ENCODE assay signal across 1 cellular context in the genomic region with DNA sequence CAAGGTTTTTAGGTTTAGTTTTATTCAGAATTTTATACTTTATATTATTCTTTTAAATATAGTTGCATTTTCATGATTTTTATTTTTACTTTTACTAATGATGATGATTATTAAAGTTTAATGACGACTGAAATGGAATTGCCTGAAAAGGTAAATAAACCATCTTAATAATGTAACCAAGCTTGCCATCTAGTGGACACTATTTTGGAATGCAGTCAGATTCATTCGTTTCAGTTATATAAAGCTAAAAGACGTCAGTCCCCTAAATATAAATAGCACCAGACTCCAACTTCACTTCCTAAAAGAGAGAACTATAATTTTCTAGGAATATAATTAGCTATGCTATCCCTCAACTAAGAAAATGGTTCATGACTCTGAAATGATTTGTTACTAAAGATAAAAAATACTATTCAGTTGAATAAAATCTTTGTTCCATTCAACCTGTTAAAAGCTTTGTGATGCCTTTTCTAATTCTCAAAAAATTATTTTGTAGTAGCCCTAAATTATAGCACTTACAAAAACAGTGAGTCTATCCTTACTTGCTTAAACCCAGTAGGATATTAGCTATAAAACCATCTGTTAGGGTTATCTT.
TF ChIP-seq lines count a peak whose summit lies in the region.

No MANE protein-coding gene starts in this region.

TF ChIP-seq in endothelial cell of umbilical vein, 7 proteins besides CTCF, POLR2A, EP300 and RAD21:
- TF ChIP-seq MYC (IDR thresholded peaks at IDR 0.05; ENCODE audit: low read depth, low read length): no peak
- no peak for TF ChIP-seq JUN (IDR thresholded peaks at IDR 0.05; ENCODE audit: borderline replicate concordance, insufficient read depth, insufficient read length, low read depth)
- no peak for TF ChIP-seq FOS (IDR thresholded peaks at IDR 0.05; ENCODE audit: borderline replicate concordance, insufficient read depth, low read length)
- TF ChIP-seq, protein P1, sequence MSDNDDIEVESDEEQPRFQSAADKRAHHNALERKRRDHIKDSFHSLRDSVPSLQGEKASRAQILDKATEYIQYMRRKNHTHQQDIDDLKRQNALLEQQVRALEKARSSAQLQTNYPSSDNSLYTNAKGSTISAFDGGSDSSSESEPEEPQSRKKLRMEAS (IDR thresholded peaks at IDR 0.05; ENCODE audit: insufficient read depth, insufficient read length): no peak
- no peak for TF ChIP-seq POLR2AphosphoS5 (IDR thresholded peaks at IDR 0.05; ENCODE audit: insufficient read depth, low read depth, low read length)
- TF ChIP-seq EZH2 (IDR thresholded peaks at IDR 0.05; ENCODE audit: borderline replicate concordance, low read depth, low read length, severe bottlenecking): no peak
- TF ChIP-seq GATA2 (IDR thresholded peaks at IDR 0.05; ENCODE audit: insufficient read depth, insufficient read length, low read depth, low read length): no peak
